In genomic region chr5:163460562-163461176, GRCh38 we compare ENCODE assay signal across 8 cellular contexts. TPM values are rescaled to one million over a fixed set of nuclear protein-coding genes. Genes with fewer than 3 reads are reported as not detected.
DNase-seq lines count a peak whose midpoint lies in the region; ATAC-seq lines count a peak whose summit lies in the region.

A gene with protein sequence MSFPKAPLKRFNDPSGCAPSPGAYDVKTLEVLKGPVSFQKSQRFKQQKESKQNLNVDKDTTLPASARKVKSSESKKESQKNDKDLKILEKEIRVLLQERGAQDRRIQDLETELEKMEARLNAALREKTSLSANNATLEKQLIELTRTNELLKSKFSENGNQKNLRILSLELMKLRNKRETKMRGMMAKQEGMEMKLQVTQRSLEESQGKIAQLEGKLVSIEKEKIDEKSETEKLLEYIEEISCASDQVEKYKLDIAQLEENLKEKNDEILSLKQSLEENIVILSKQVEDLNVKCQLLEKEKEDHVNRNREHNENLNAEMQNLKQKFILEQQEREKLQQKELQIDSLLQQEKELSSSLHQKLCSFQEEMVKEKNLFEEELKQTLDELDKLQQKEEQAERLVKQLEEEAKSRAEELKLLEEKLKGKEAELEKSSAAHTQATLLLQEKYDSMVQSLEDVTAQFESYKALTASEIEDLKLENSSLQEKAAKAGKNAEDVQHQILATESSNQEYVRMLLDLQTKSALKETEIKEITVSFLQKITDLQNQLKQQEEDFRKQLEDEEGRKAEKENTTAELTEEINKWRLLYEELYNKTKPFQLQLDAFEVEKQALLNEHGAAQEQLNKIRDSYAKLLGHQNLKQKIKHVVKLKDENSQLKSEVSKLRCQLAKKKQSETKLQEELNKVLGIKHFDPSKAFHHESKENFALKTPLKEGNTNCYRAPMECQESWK (plus strand): TSS chr5:163460632. CDS start chr5:163460693, 61 bp downstream.

- no peaks in the 10 kb centered on the region for H3K27me3 Mint-ChIP-seq in activated T-cell treated with anti-CD3 and anti-CD28 coated beads, Interleukin-2, amount 50 U/mL, for 72 hours (ENCODE audit: low read depth)
- no peaks in the 10 kb centered on the region for H3K27me3 Mint-ChIP-seq in activated CD4-positive, alpha-beta memory T cell treated with anti-CD3 and anti-CD28 coated beads, Interleukin-2, amount 10 ng/mL, durations not matched to agents 7 days and 5 days
- H3K27me3 Mint-ChIP-seq in stimulated activated naive CD8-positive, alpha-beta T cell treated with anti-CD3 and anti-CD28 coated beads, Interleukin-15, amount 100 ng/mL, for 72 hours = no peaks in the 10 kb centered on the region

- H3K9me3 ChIP-seq in iPS DF 6.9 (ENCODE audit: control insufficient read depth, insufficient read depth, low read length) = no peaks in the 10 kb centered on the region

- H3K4me3 Mint-ChIP-seq in activated T-cell treated with anti-CD3 and anti-CD28 coated beads, Interleukin-2, amount 50 U/mL, for 72 hours = peak within 1 kb of the TSS; percentile 85 to 97
- H3K4me3 Mint-ChIP-seq in activated CD4-positive, alpha-beta memory T cell treated with anti-CD3 and anti-CD28 coated beads, Interleukin-2, amount 10 ng/mL, durations not matched to agents 7 days and 5 days = peak within 1 kb of the TSS; percentile 80
- peak within 1 kb of the TSS; percentile 96 to 97 for H3K4me3 Mint-ChIP-seq in stimulated activated naive CD8-positive, alpha-beta T cell treated with anti-CD3 and anti-CD28 coated beads, Interleukin-15, amount 100 ng/mL, for 72 hours

- CTCF ChIA-PET in activated CD4-positive, alpha-beta memory T cell treated with anti-CD3 and anti-CD28 coated beads, Interleukin-2, amount 10 ng/mL, durations not matched to agents 7 days and 5 days (lab: Charles Lee) = interaction anchor here (1.2 to 5.7 kb wide), 8 partner anchors 8 to 51 kb away, joined by 4 to 63 read pairs (median 16); partner anchors contain the start of genes CCNG1 and MAT2B

- H3K27me3 ChIP-seq in iPS DF 6.9 (ENCODE audit: control insufficient read depth, insufficient read depth, low read length) = no peaks in the 10 kb centered on the region

- peak within 1 kb of the TSS; percentile 84 for H3K4me3 ChIP-seq in iPS DF 6.9 (ENCODE audit: low read length)

- POLR2A ChIA-PET in activated CD4-positive, alpha-beta memory T cell treated with anti-CD3 and anti-CD28 coated beads, Interleukin-2, amount 10 ng/mL, durations not matched to agents 7 days and 5 days (lab: Charles Lee) = interaction anchor here (0.9 to 9.6 kb wide), 18 partner anchors 8 to 52 kb away, joined by 3 to 418 read pairs (median 8); partner anchors contain the start of genes CCNG1 and MAT2B

- peaks cover 46% of the 10 kb centered on the region for H3K4me1 Mint-ChIP-seq in activated T-cell treated with anti-CD3 and anti-CD28 coated beads, Interleukin-2, amount 50 U/mL, for 72 hours (ENCODE audit: low read depth)
- peaks cover 47% of the 10 kb centered on the region for H3K4me1 Mint-ChIP-seq in activated CD4-positive, alpha-beta memory T cell treated with anti-CD3 and anti-CD28 coated beads, Interleukin-2, amount 10 ng/mL, durations not matched to agents 7 days and 5 days
- peaks cover 32% of the 10 kb centered on the region for H3K4me1 Mint-ChIP-seq in stimulated activated naive CD8-positive, alpha-beta T cell treated with anti-CD3 and anti-CD28 coated beads, Interleukin-15, amount 100 ng/mL, for 72 hours

- H3K4me1 ChIP-seq in iPS DF 6.9 (ENCODE audit: control insufficient read depth, insufficient read depth, low read length) = no peaks in the 10 kb centered on the region

- ATAC-seq in activated T-cell treated with anti-CD3 and anti-CD28 coated beads, Interleukin-2, amount 50 U/mL, for 72 hours (replicated peaks in 1 of 2) = no peak
- peak; percentile 0 for ATAC-seq in stimulated activated naive CD8-positive, alpha-beta T cell treated with anti-CD3 and anti-CD28 coated beads, Interleukin-15, amount 100 ng/mL, for 72 hours
- ATAC-seq in HG02610 (IDR thresholded peaks at IDR 0.05; ENCODE audit: unreplicated experiment) = no peak

- WGBS in iPS DF 6.9 (ENCODE audit: insufficient coverage, insufficient read length) = no CpG with 5 or more reads among the region's 23 CpGs

- H3K27ac Mint-ChIP-seq in activated T-cell treated with anti-CD3 and anti-CD28 coated beads, Interleukin-2, amount 50 U/mL, for 72 hours = peak within 1 kb of the TSS; percentile 100
- H3K27ac Mint-ChIP-seq in activated CD4-positive, alpha-beta memory T cell treated with anti-CD3 and anti-CD28 coated beads, Interleukin-2, amount 10 ng/mL, durations not matched to agents 7 days and 5 days = peak within 1 kb of the TSS; percentile 98
- H3K27ac Mint-ChIP-seq in stimulated activated naive CD8-positive, alpha-beta T cell treated with anti-CD3 and anti-CD28 coated beads, Interleukin-15, amount 100 ng/mL, for 72 hours = peak within 1 kb of the TSS; percentile 99 to 100

- peaks cover 17 to 32% of the 10 kb centered on the region in 2 donors for H3K36me3 Mint-ChIP-seq in activated T-cell treated with anti-CD3 and anti-CD28 coated beads, Interleukin-2, amount 50 U/mL, for 72 hours (ENCODE audit: insufficient read depth in 2 of 2)
- peaks cover 59% of the 10 kb centered on the region for H3K36me3 Mint-ChIP-seq in activated CD4-positive, alpha-beta memory T cell treated with anti-CD3 and anti-CD28 coated beads, Interleukin-2, amount 10 ng/mL, durations not matched to agents 7 days and 5 days (ENCODE audit: low read depth)

- peaks cover 6% of the 10 kb centered on the region; the same call in 1 of the 2 replicates for H3K36me3 ChIP-seq in iPS DF 6.9 (ENCODE audit: control insufficient read depth, insufficient read depth, low read length)

- no peak for DNase-seq in activated T-cell treated with anti-CD3 and anti-CD28 coated beads, Interleukin-2, amount 50 U/mL, for 72 hours
- DNase-seq in activated T-cell treated with anti-CD3 and anti-CD28 coated beads for 4 hours = no peak
- peak; percentile 16 for DNase-seq in LoVo (ENCODE audit: low spot score)
- no peak for DNase-seq in activated CD4-positive, alpha-beta memory T cell treated with anti-CD3 and anti-CD28 coated beads, Interleukin-2, amount 10 ng/mL, durations not matched to agents 7 days and 5 days
- DNase-seq in iPS DF 6.9 (ENCODE audit: low read depth, low spot score) = no peak
- DNase-seq in stimulated activated naive CD8-positive, alpha-beta T cell treated with anti-CD3 and anti-CD28 coated beads, Interleukin-15, amount 100 ng/mL, for 72 hours = no peak
- no peak for DNase-seq in nucleus accumbens (lab: John Stamatoyannopoulos, UW)

- no peaks in the 10 kb centered on the region for H3K9me3 Mint-ChIP-seq in activated T-cell treated with anti-CD3 and anti-CD28 coated beads, Interleukin-2, amount 50 U/mL, for 72 hours
- H3K9me3 Mint-ChIP-seq in activated CD4-positive, alpha-beta memory T cell treated with anti-CD3 and anti-CD28 coated beads, Interleukin-2, amount 10 ng/mL, durations not matched to agents 7 days and 5 days = no peaks in the 10 kb centered on the region
- H3K9me3 Mint-ChIP-seq in stimulated activated naive CD8-positive, alpha-beta T cell treated with anti-CD3 and anti-CD28 coated beads, Interleukin-15, amount 100 ng/mL, for 72 hours = no peaks in the 10 kb centered on the region

- H3K27ac ChIP-seq in iPS DF 6.9 (ENCODE audit: low read length) = no peak within 1 kb of the TSS

RNA-seq across cellular contexts. Expression of the gene that starts here (rescaled TPM):
- total RNA-seq in activated T-cell treated with anti-CD3 and anti-CD28 coated beads, Interleukin-2, amount 50 U/mL, for 72 hours = 10 to 100 TPM; 87.2 to 88.1 TPM
- 10 to 100 TPM; 74.7 to 75.7 TPM for total RNA-seq in activated CD4-positive, alpha-beta memory T cell treated with anti-CD3 and anti-CD28 coated beads, Interleukin-2, amount 10 ng/mL, durations not matched to agents 7 days and 5 days
